8 cellular contexts compared by ENCODE assay signal in genomic region chr11:92886243-92886905, GRCh38.
DNase-seq lines count a peak whose midpoint lies in the region; ATAC-seq, FAIRE-seq and TF ChIP-seq lines count a peak whose summit lies in the region.

No MANE protein-coding gene starts in this region.

- TF ChIP-seq POLR2A in body of pancreas (IDR thresholded peaks at IDR 0.05) = no peak
- no peak for TF ChIP-seq POLR2A in tibial nerve (IDR thresholded peaks at IDR 0.05)

- H3K4me3 ChIP-seq in body of pancreas = no peak overlapping the region
- no peak overlapping the region for H3K4me3 ChIP-seq in tibial nerve

- peak; percentile 99 for FAIRE-seq in islet of Langerhans (lab: Jason Lieb, UNC)

- H3K27ac ChIP-seq in body of pancreas (no peak overlapping the region), tibial nerve (no peak overlapping the region)

- H3K4me1 ChIP-seq in body of pancreas = no peaks in the 10 kb centered on the region
- H3K4me1 ChIP-seq in tibial nerve = no peaks in the 10 kb centered on the region

- DNase-seq in DMS 273 treated with DMSO at 0.1 percent for 48 hours (lab: John Stamatoyannopoulos, UW) (peak; percentile 22), NCI-H460 (ENCODE audit: extremely low read depth, low read depth) (peak; percentile 41), body of pancreas (peak; percentile 38 to 57 (median 47)), tibial nerve (ENCODE audit: low spot score in 2 of 2) (peak in 1 of 2 donors; percentile 61)

- H3K9me3 ChIP-seq in body of pancreas = no peaks in the 10 kb centered on the region
- no peaks in the 10 kb centered on the region for H3K9me3 ChIP-seq in tibial nerve

- H3K36me3 ChIP-seq in body of pancreas (replicated peaks in 1 of 2; ENCODE audit: insufficient read depth in 1 of 2, low read depth in 2 of 2) (no peaks in the 10 kb centered on the region), tibial nerve (no peaks in the 10 kb centered on the region)

- peak; percentile 5 to 75 (median 71) for TF ChIP-seq CTCF in body of pancreas (IDR thresholded peaks at IDR 0.05)
- TF ChIP-seq CTCF in tibial nerve (IDR thresholded peaks at IDR 0.05) = peak; percentile 27 to 57 (median 47)

- intact Hi-C loops in body of pancreas (cut with DNase I) = no loop called here

- no peaks in the 10 kb centered on the region for H3K27me3 ChIP-seq in body of pancreas
- H3K27me3 ChIP-seq in tibial nerve = no peaks in the 10 kb centered on the region

- no peak for TF ChIP-seq EP300 in tibial nerve (IDR thresholded peaks at IDR 0.05)

- 8 to 23% methylated on average over 4 of the region's 4 CpGs for WGBS in body of pancreas, 2 donors
- WGBS in tibial nerve, 2 donors = 18 to 32% methylated on average over 4 of the region's 4 CpGs

- ATAC-seq in GM19035 (IDR thresholded peaks at IDR 0.05; ENCODE audit: unreplicated experiment) (peak; percentile 81), HG03460 (IDR thresholded peaks at IDR 0.05; ENCODE audit: unreplicated experiment) (peak; percentile 67), body of pancreas (peak; percentile 65)
- no peak for ATAC-seq in activated CD4-positive, CD25-positive, alpha-beta regulatory T cell treated with anti-CD3 and anti-CD28 coated beads, Interleukin-2, amount 50 U/mL, for 24 hours

Comparison
In these comparisons a context has a peak if more than half of its experiments do, and no peak if none do; other contexts are left out.
1. ATAC-seq: peak in GM19035 (single experiment), HG03460 (single experiment) and body of pancreas (single experiment); none in activated CD4-positive, CD25-positive, alpha-beta regulatory T cell treated with anti-CD3 and anti-CD28 coated beads, Interleukin-2, amount 50 U/mL, for 24 hours (0 of 2).